In genomic region chr9:128145951-128146351, GRCh38 we compare ENCODE assay signal across 29 cellular contexts. TPM values are rescaled to one million over a fixed set of nuclear protein-coding genes. Genes with fewer than 3 reads are reported as not detected.
DNase-seq lines count a peak whose midpoint lies in the region; FAIRE-seq and TF ChIP-seq lines count a peak whose summit lies in the region.
"Had no signal": no experiment of that assay in that cellular context is flagged by ENCODE, and none has a peak within 500 bp of the region (broad histone marks: within the 10 kb centered on the region; RNA-seq: fewer than 3 reads in every experiment).

No MANE protein-coding gene starts in this region.

- no peaks in the 10 kb centered on the region for H4K20me1 ChIP-seq in BLaER1 treated with 17β-estradiol and CSF1 and Interleukin-3, amounts not matched to agents 10 nM and 100 nM
- H4K20me1 ChIP-seq in osteoblast (ENCODE audit: insufficient read depth, low read length) = no peaks in the 10 kb centered on the region

- TF ChIP-seq CTCF in esophagus squamous epithelium (IDR thresholded peaks at IDR 0.05) = no peak
- no peak for TF ChIP-seq CTCF in osteoblast (IDR thresholded peaks at IDR 0.05; ENCODE audit: extremely low read depth, low read depth, low read length)

- intact Hi-C loops in esophagus squamous epithelium (cut with DNase I) = no loop called here

- DNase-seq in GM12892 (ENCODE audit: insufficient read length) = peak; percentile 13
- DNase-seq in esophagus squamous epithelium (lab: John Stamatoyannopoulos, UW) = no peak
- DNase-seq in osteoblast (ENCODE audit: insufficient read length, low spot score, missing footprints) = peak; percentile 71
- no peak for DNase-seq in amniotic stem cell (lab: John Stamatoyannopoulos, UW)
- DNase-seq in SKM-1 (lab: John Stamatoyannopoulos, UW; ENCODE audit: unreplicated experiment) = no peak
- DNase-seq in HCEC 1CT = no peak
- DNase-seq: activated CD4-positive, alpha-beta T cell treated with anti-CD3 and anti-CD28 coated beads for 36 hours; activated CD8-positive, alpha-beta T cell treated with anti-CD3 and anti-CD28 coated beads, Interleukin-2, amount 10 ng/mL, durations not matched to agents 7 days and 5 days; CD4-positive, alpha-beta T cell; foreskin melanocyte; GOT3; naive thymus-derived CD4-positive, alpha-beta T cell; NCI-H1048; NCI-H1694 treated with DMSO at 0.1 percent for 48 hours; NCI-H2171 treated with DMSO at 0.1 percent for 48 hours; NCI-H510A treated with DMSO at 0.1 percent for 48 hours; SK-N-SH; stimulated activated CD4-positive, alpha-beta T cell treated with anti-CD3 and anti-CD28 coated beads, Interleukin-12 subunit alpha, Interleukin-12 subunit beta, amount 100 ng/mL, for 4 hours; stimulated activated CD4-positive, alpha-beta T cell treated with anti-CD3 and anti-CD28 coated beads, Interleukin-4, amount 100 ng/mL, for 1 hour; substantia nigra; T-helper 17 cell had no signal

- H3K9ac ChIP-seq in BLaER1 treated with 17β-estradiol and CSF1 and Interleukin-3, amounts not matched to agents 10 nM and 100 nM = peak overlapping the region in 1 of 11 experiments; percentile 24; a peak in 2 of 22 replicates
- H3K9ac ChIP-seq: SK-N-SH had no signal

- H2AFZ ChIP-seq in osteoblast (ENCODE audit: low read length) = no peak overlapping the region

- H3K9me3 ChIP-seq in BLaER1 treated with 17β-estradiol and CSF1 and Interleukin-3, amounts not matched to agents 10 nM and 100 nM (replicated peaks in 1 of 11) = no peaks in the 10 kb centered on the region
- H3K9me3 ChIP-seq in esophagus squamous epithelium (no peaks in the 10 kb centered on the region), osteoblast (ENCODE audit: low read depth, low read length) (no peaks in the 10 kb centered on the region)
- H3K9me3 ChIP-seq: esophagus muscularis mucosa, left lung, ovary, SK-N-SH had no signal

- H3K79me2 ChIP-seq in osteoblast (ENCODE audit: insufficient read depth, low read length) = no peaks in the 10 kb centered on the region

- no peak overlapping the region for H3K27ac ChIP-seq in BLaER1 treated with 17β-estradiol and CSF1 and Interleukin-3, amounts not matched to agents 10 nM and 100 nM
- peak overlapping the region; percentile 78 to 87 (median 82) for H3K27ac ChIP-seq in esophagus squamous epithelium
- H3K27ac ChIP-seq in osteoblast (ENCODE audit: low read depth, low read length) = no peak overlapping the region
- H3K27ac ChIP-seq: coronary artery, esophagus muscularis mucosa, left lung, ovary had no signal

- peak overlapping the region in 9 of 11 experiments; percentile 36 to 79 (median 61); a peak in 17 of 22 replicates for H3K4me2 ChIP-seq in BLaER1 treated with 17β-estradiol and CSF1 and Interleukin-3, amounts not matched to agents 10 nM and 100 nM
- H3K4me2 ChIP-seq in osteoblast (ENCODE audit: insufficient read depth, low read length) = no peak overlapping the region
- H3K4me2 ChIP-seq: SK-N-SH had no signal

- peaks cover 7 to 28% (median 19%) of the 10 kb centered on the region in 10 experiments; a peak in 18 of 20 replicates for H3K4me1 ChIP-seq in BLaER1 treated with 17β-estradiol and CSF1 and Interleukin-3, amounts not matched to agents 10 nM and 100 nM
- peaks cover 42 to 78% (median 44%) of the 10 kb centered on the region in 3 donors for H3K4me1 ChIP-seq in esophagus squamous epithelium
- H3K4me1 ChIP-seq in osteoblast (ENCODE audit: insufficient read depth, low read length) = no peaks in the 10 kb centered on the region

- WGBS in esophagus squamous epithelium, 2 donors = 23 to 75% methylated on average over 4 of the region's 13 CpGs

- H3K36me3 ChIP-seq in BLaER1 treated with 17β-estradiol and CSF1 and Interleukin-3, amounts not matched to agents 10 nM and 100 nM = no peaks in the 10 kb centered on the region
- H3K36me3 ChIP-seq in esophagus squamous epithelium (no peaks in the 10 kb centered on the region), osteoblast (ENCODE audit: insufficient read depth, low read length) (no peaks in the 10 kb centered on the region)
- H3K36me3 ChIP-seq: esophagus muscularis mucosa, left lung, ovary had no signal

- no peak for FAIRE-seq in GM12892 (lab: Jason Lieb, UNC)

- no peak for TF ChIP-seq POLR2A in GM12892 (IDR thresholded peaks at IDR 0.05; ENCODE audit: low read depth, low read length)
- no peak for TF ChIP-seq POLR2A in esophagus squamous epithelium (IDR thresholded peaks at IDR 0.05)

- no peak overlapping the region for H3K4me3 ChIP-seq in BLaER1 treated with 17β-estradiol and CSF1 and Interleukin-3, amounts not matched to agents 10 nM and 100 nM
- no peak overlapping the region for H3K4me3 ChIP-seq in esophagus squamous epithelium
- H3K4me3 ChIP-seq in osteoblast (ENCODE audit: insufficient read depth, low read length) = no peak overlapping the region
- H3K4me3 ChIP-seq: coronary artery, esophagus muscularis mucosa, left lung, ovary had no signal

- no peaks in the 10 kb centered on the region for H3K27me3 ChIP-seq in BLaER1 treated with 17β-estradiol and CSF1 and Interleukin-3, amounts not matched to agents 10 nM and 100 nM
- H3K27me3 ChIP-seq in esophagus squamous epithelium (no peaks in the 10 kb centered on the region), osteoblast (ENCODE audit: insufficient read depth, low read length) (peaks cover 5% of the 10 kb centered on the region)
- H3K27me3 ChIP-seq: esophagus muscularis mucosa, left lung, ovary had no signal

RNA-seq across cellular contexts. Expression of gene LCN2, which starts 3.3 kb away (rescaled TPM):
- not detected for polyA plus RNA-seq in GM12892 (2012; ENCODE audit: missing spikeins)
- total RNA-seq in esophagus squamous epithelium = 100 to 1,000 TPM in 3 of 4 donors, 10 to 100 TPM in 1; 36.2 to 931 (median 809) TPM
- not detected in 2 replicates for total RNA-seq in osteoblast
- total RNA-seq: activated CD4-positive, alpha-beta T cell treated with anti-CD3 and anti-CD28 coated beads for 36 hours; activated CD8-positive, alpha-beta T cell treated with anti-CD3 and anti-CD28 coated beads, Interleukin-2, amount 10 ng/mL, durations not matched to agents 7 days and 5 days; activated T-helper 2 cell treated with anti-CD3 and anti-CD28 coated beads, Interferon-gamma antibody, Interleukin-2, Interleukin-4, amounts not matched to agents 10 μg/mL and 5 μg/mL and 100 μg/mL, durations not matched to agents 14 hours and 24 hours and 36 hours; CD4-positive, alpha-beta T cell; naive thymus-derived CD4-positive, alpha-beta T cell; right cardiac atrium; RPMI7951 had no signal
- polyA plus RNA-seq: naive thymus-derived CD4-positive, alpha-beta T cell; SK-N-SH had no signal

RNA-seq across cellular contexts. Expression of gene BBLN, which starts 14.1 kb away (rescaled TPM):
- polyA plus RNA-seq in GM12892 (2012; ENCODE audit: missing spikeins) = 27.5 TPM
- total RNA-seq in esophagus squamous epithelium = 100 to 1,000 TPM; 124 to 214 (median 162) TPM
- total RNA-seq in osteoblast = 24.5 and 33.3 TPM in 2 replicates

RNA-seq across cellular contexts. Expression of gene PTGES2, which starts 18.4 kb away (rescaled TPM):
- polyA plus RNA-seq in GM12892 (2012; ENCODE audit: missing spikeins) = 49.9 TPM
- 100 to 1,000 TPM in 1 of 4 donors, 10 to 100 TPM in 3; 54.2 to 118 (median 83.0) TPM for total RNA-seq in esophagus squamous epithelium
- 42.7 and 50.3 TPM in 2 replicates for total RNA-seq in osteoblast

RNA-seq across cellular contexts. Expression of gene CIZ1, which starts 45.4 kb away (rescaled TPM):
- 38.6 TPM for polyA plus RNA-seq in GM12892 (2012; ENCODE audit: missing spikeins)
- 10 to 100 TPM; 31.0 to 74.6 (median 43.7) TPM for total RNA-seq in esophagus squamous epithelium
- total RNA-seq in osteoblast = 33.7 and 40.1 TPM in 2 replicates

RNA-seq across cellular contexts. Expression of gene DNM1, which starts 57.2 kb away (rescaled TPM):
- polyA plus RNA-seq in GM12892 (2012; ENCODE audit: missing spikeins) = 0.36 TPM
- total RNA-seq in esophagus squamous epithelium (1 to 10 TPM; 1.3 to 9.7 (median 1.6) TPM), osteoblast (3.6 and 6.5 TPM in 2 replicates)

Comparison
In these comparisons a context has a peak if more than half of its experiments do, and no peak if none do; other contexts are left out.
1. H3K27ac ChIP-seq: peak in esophagus squamous epithelium (4 of 4); none in BLaER1 treated with 17β-estradiol and CSF1 and Interleukin-3, amounts not matched to agents 10 nM and 100 nM (0 of 11) and osteoblast (single experiment).
2. DNase-seq: peak in GM12892 (single experiment) and osteoblast (single experiment); none in esophagus squamous epithelium (single experiment), amniotic stem cell (single experiment), SKM-1 (single experiment) and HCEC 1CT (single experiment).
3. RNA of gene LCN2, which starts 3.3 kb away (total RNA-seq): 36.2 to 931 TPM in esophagus squamous epithelium; not detected in osteoblast; every median in the first group is over 10 times any median in the second.